8 cellular contexts compared by ENCODE assay signal in the genomic region with DNA sequence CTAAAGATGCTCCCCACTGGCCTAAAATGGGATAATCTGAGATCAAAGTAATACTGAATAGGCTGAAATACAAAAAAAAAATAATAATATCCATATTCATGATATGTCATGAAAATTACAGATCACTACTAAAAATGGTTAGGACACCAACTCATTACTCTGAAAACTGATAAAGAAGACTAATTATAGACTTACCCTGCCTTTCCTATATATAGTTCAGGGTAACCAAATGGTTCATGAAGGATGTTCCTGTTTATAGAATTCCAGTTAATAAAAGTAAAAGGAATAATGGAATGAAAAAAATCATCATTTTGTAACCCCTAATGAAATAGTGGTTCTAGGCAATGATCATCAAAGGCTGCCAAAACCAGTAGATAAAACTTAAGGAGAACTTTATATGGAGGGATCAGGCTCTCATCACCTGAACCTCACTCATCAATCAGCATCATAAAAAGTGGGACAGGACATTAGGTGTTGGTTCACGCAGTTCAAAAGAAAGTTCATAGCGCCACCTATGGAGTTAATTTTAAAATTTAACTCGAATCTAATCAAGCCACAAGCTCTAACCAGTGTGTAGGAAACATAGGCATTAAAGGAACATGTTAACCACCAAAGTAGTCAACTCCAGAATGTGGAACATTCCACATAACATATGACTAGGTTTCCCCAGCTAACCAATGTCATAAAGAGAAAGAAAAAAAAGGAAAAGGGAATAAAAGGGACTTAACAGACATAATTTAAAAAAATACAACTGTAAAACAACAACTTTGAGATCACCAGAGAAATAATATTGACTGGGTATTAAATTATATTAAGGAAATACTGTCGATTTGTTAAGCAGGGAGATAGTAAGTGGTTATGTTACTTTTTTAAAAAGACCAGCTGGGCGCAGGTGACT. TPM values are rescaled to one million over a fixed set of nuclear protein-coding genes. Genes with fewer than 3 reads are reported as not detected.
DNase-seq lines count a peak whose midpoint lies in the region; TF ChIP-seq lines count a peak whose summit lies in the region.

No MANE protein-coding gene starts in this region.

- peak overlapping the region; percentile 84 for H3K27ac Mint-ChIP-seq in activated T-cell treated with anti-CD3 and anti-CD28 coated beads, Interleukin-2, amount 50 U/mL, for 24 hours
- H3K27ac Mint-ChIP-seq in activated naive CD8-positive, alpha-beta T cell treated with anti-CD3 and anti-CD28 coated beads for 36 hours = peak overlapping the region; percentile 40
- no peak overlapping the region for H3K27ac Mint-ChIP-seq in immature natural killer cell

- TF ChIP-seq POLR2A in vagina (IDR thresholded peaks at IDR 0.05) = no peak

- H3K27me3 ChIP-seq in vagina = no peaks in the 10 kb centered on the region

- H3K9me3 Mint-ChIP-seq in activated T-cell treated with anti-CD3 and anti-CD28 coated beads, Interleukin-2, amount 50 U/mL, for 24 hours = no peaks in the 10 kb centered on the region
- H3K9me3 Mint-ChIP-seq in activated naive CD8-positive, alpha-beta T cell treated with anti-CD3 and anti-CD28 coated beads for 36 hours = no peaks in the 10 kb centered on the region
- H3K9me3 Mint-ChIP-seq in immature natural killer cell = no peaks in the 10 kb centered on the region

- no peaks in the 10 kb centered on the region for H3K4me1 ChIP-seq in vagina

- peak in 2 of 3 experiments; percentile 12 to 34 for TF ChIP-seq CTCF in vagina (IDR thresholded peaks at IDR 0.05)

- peaks cover 67% of the 10 kb centered on the region for H3K36me3 Mint-ChIP-seq in activated T-cell treated with anti-CD3 and anti-CD28 coated beads, Interleukin-2, amount 50 U/mL, for 24 hours (ENCODE audit: low read depth)
- peaks cover 23% of the 10 kb centered on the region for H3K36me3 Mint-ChIP-seq in activated naive CD8-positive, alpha-beta T cell treated with anti-CD3 and anti-CD28 coated beads for 36 hours
- peaks cover 5 to 16% (median 7%) of the 10 kb centered on the region in 3 donors for H3K36me3 Mint-ChIP-seq in immature natural killer cell

- H3K27ac ChIP-seq in vagina = no peak overlapping the region

- H3K4me3 Mint-ChIP-seq in activated T-cell treated with anti-CD3 and anti-CD28 coated beads, Interleukin-2, amount 50 U/mL, for 24 hours = no peak overlapping the region
- no peak overlapping the region for H3K4me3 Mint-ChIP-seq in activated naive CD8-positive, alpha-beta T cell treated with anti-CD3 and anti-CD28 coated beads for 36 hours
- H3K4me3 Mint-ChIP-seq in immature natural killer cell = no peak overlapping the region

- H3K4me3 ChIP-seq in vagina = no peak overlapping the region

- H3K36me3 ChIP-seq in vagina = no peaks in the 10 kb centered on the region

- intact Hi-C loops in vagina (cut with DNase I) = no loop called here

- no peaks in the 10 kb centered on the region for H3K27me3 Mint-ChIP-seq in activated T-cell treated with anti-CD3 and anti-CD28 coated beads, Interleukin-2, amount 50 U/mL, for 24 hours
- no peaks in the 10 kb centered on the region for H3K27me3 Mint-ChIP-seq in activated naive CD8-positive, alpha-beta T cell treated with anti-CD3 and anti-CD28 coated beads for 36 hours
- H3K27me3 Mint-ChIP-seq in immature natural killer cell (ENCODE audit: low read depth in 3 of 3) = peaks cover 0 to 3% (median 1%) of the 10 kb centered on the region in 3 donors

- H3K9me3 ChIP-seq in vagina = no peaks in the 10 kb centered on the region

- DNase-seq in activated T-cell treated with anti-CD3 and anti-CD28 coated beads, Interleukin-2, amount 50 U/mL, for 24 hours = no peak
- no peak for DNase-seq in activated T-cell treated with anti-CD3 and anti-CD28 coated beads, Interleukin-2, amount 50 U/mL, for 1 hour
- DNase-seq in NAMALWA (ENCODE audit: low spot score) = peak; percentile 52
- no peak for DNase-seq in activated naive CD8-positive, alpha-beta T cell treated with anti-CD3 and anti-CD28 coated beads for 36 hours
- DNase-seq in immature natural killer cell = peak; percentile 3 to 25 (median 6)
- no peak for DNase-seq in vagina (ENCODE audit: extremely low spot score in 2 of 2)
- DNase-seq in DMS114 treated with DMSO at 0.1 percent for 48 hours (lab: John Stamatoyannopoulos, UW; ENCODE audit: unreplicated experiment) = no peak
- no peak for DNase-seq in T-helper 9 cell

- H3K4me1 Mint-ChIP-seq in activated T-cell treated with anti-CD3 and anti-CD28 coated beads, Interleukin-2, amount 50 U/mL, for 24 hours (ENCODE audit: low read depth) = peaks cover 19% of the 10 kb centered on the region
- peaks cover 15% of the 10 kb centered on the region for H3K4me1 Mint-ChIP-seq in activated naive CD8-positive, alpha-beta T cell treated with anti-CD3 and anti-CD28 coated beads for 36 hours
- H3K4me1 Mint-ChIP-seq in immature natural killer cell = peaks cover 4 to 6% of the 10 kb centered on the region in 2 donors

RNA-seq across cellular contexts. Expression of a gene that starts 35.7 kb away (rescaled TPM):
- total RNA-seq in activated naive CD8-positive, alpha-beta T cell treated with anti-CD3 and anti-CD28 coated beads for 36 hours = 10 to 100 TPM; 44.5 to 45.4 TPM
- 10 to 100 TPM; 16.9 to 26.5 (median 21.1) TPM for polyA plus RNA-seq in immature natural killer cell
- total RNA-seq in vagina = 12.5 TPM

RNA-seq across cellular contexts. Expression of a gene that starts 49.3 kb away (rescaled TPM):
- total RNA-seq in activated naive CD8-positive, alpha-beta T cell treated with anti-CD3 and anti-CD28 coated beads for 36 hours = 1 to 10 TPM; 1.2 to 1.4 TPM
- polyA plus RNA-seq in immature natural killer cell = 1 to 10 TPM in 1 of 3 donors, under 1 TPM in 1, not detected in 1; 0.77 to 1.2 TPM
- 2.9 TPM for total RNA-seq in vagina

Comparison
In these comparisons a context has a peak if more than half of its experiments do, and no peak if none do; other contexts are left out.
1. DNase-seq: peak in NAMALWA (single experiment) and immature natural killer cell (3 of 3); none in activated T-cell treated with anti-CD3 and anti-CD28 coated beads, Interleukin-2, amount 50 U/mL, for 24 hours (single experiment), activated T-cell treated with anti-CD3 and anti-CD28 coated beads, Interleukin-2, amount 50 U/mL, for 1 hour (single experiment), activated naive CD8-positive, alpha-beta T cell treated with anti-CD3 and anti-CD28 coated beads for 36 hours (single experiment), vagina (0 of 2), DMS114 treated with DMSO at 0.1 percent for 48 hours (single experiment) and T-helper 9 cell (single experiment).
2. H3K27ac Mint-ChIP-seq: peak in activated T-cell treated with anti-CD3 and anti-CD28 coated beads, Interleukin-2, amount 50 U/mL, for 24 hours (single experiment) and activated naive CD8-positive, alpha-beta T cell treated with anti-CD3 and anti-CD28 coated beads for 36 hours (single experiment); none in immature natural killer cell (0 of 6).